ENCODE assay signal across 1 cellular context in the genomic region with DNA sequence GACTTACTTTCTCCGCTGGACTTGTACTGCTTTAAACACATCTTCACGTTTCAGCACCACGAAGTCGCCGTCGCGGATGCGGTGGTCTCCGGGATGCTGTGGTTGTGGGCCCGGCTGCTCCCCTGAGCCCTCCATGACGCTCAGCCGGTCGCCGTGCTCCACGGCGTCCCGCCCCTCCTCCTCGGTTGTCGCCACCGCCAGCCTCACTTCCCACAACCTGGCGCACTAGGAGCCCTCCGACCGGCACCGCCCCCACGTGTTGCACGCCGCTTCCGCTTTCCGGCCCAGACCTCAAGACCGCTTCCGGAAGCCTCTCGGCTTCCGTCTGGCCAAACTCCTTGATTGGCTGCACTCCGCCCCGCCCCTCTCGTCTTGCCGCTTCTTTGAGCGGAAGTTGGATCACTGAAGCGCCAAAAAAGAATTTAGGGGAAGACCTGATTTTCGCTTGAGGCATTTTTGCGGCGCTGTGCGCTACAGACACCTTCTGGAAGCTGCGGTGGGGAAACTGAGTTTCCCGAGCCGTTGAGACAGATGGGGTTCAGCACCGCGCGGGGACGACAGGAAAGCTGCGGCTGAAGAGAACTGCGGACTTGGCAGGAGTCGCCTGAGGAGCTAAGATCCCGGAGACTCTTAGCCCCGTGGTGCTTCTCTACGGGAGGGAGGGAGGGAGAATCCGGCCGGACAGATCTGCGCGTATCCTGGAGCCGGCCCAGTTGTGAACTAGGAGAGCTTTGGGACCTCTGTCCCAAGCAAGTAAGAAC.
A peak's percentile ranks its signal among the peaks of the same experiment; 100 is the strongest.
TF ChIP-seq lines count a peak whose summit lies in the region.

A gene (plus strand): TSS at position 382 of the 761 bp plus-strand sequence. CDS start 1,364 bp downstream, outside the sequence.
A gene with protein sequence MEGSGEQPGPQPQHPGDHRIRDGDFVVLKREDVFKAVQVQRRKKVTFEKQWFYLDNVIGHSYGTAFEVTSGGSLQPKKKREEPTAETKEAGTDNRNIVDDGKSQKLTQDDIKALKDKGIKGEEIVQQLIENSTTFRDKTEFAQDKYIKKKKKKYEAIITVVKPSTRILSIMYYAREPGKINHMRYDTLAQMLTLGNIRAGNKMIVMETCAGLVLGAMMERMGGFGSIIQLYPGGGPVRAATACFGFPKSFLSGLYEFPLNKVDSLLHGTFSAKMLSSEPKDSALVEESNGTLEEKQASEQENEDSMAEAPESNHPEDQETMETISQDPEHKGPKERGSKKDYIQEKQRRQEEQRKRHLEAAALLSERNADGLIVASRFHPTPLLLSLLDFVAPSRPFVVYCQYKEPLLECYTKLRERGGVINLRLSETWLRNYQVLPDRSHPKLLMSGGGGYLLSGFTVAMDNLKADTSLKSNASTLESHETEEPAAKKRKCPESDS (minus strand): TSS at position 263 of the 761 bp plus-strand sequence. CDS start 128 bp downstream, at position 135.

TF ChIP-seq in K562, 482 proteins besides CTCF, POLR2A, EP300 and RAD21 (continued from another document and continues in another):
- TF ChIP-seq, protein P1, sequence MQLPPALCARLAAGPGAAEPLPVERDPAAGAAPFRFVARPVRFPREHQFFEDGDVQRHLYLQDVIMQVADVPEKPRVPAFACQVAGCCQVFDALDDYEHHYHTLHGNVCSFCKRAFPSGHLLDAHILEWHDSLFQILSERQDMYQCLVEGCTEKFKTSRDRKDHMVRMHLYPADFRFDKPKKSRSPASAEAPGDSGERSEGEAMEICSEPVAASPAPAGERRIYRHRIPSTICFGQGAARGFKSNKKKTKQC (CRISPR knock-in tag; IDR thresholded peaks at IDR 0.05), result 0 out of 2 replicates have a peak, but pooled peaks have one; percentile 47
- TF ChIP-seq KDM4B (IDR thresholded peaks at IDR 0.05; ENCODE audit: borderline replicate concordance in 2 of 2, low read depth in 1 of 2) (peak in 1 of 2 experiments; percentile 68; a peak in 1 of 4 replicates), ZZZ3 (IDR thresholded peaks at IDR 0.05) (0 out of 2 replicates have a peak, but pooled peaks have one; percentile 51), HCFC1 (IDR thresholded peaks at IDR 0.05; ENCODE audit: low read depth, low read length) (peak; percentile 70), ILK (tag; IDR thresholded peaks at IDR 0.05; ENCODE audit: borderline replicate concordance, low read depth) (no peak), DNMT1 (IDR thresholded peaks at IDR 0.05) (no peak), SMC3 (conservative IDR thresholded peaks at IDR 0.05; ENCODE audit: insufficient read depth, low read depth, low read length) (no peak), TAF1 (IDR thresholded peaks at IDR 0.05; ENCODE audit: control insufficient read depth, extremely low read depth, insufficient read depth, low read length, severe bottlenecking) (peak; percentile 69), POLR2G (IDR thresholded peaks at IDR 0.05; ENCODE audit: low read depth, low read length) (peak; percentile 85), CC2D1A (IDR thresholded peaks at IDR 0.05) (no peak), GABPA (tag; conservative IDR thresholded peaks at IDR 0.05; ENCODE audit: low read depth) (peak; percentile 95), ETV6 (IDR thresholded peaks at IDR 0.05; ENCODE audit: borderline replicate concordance in 1 of 2, low read depth in 2 of 2, low read length in 1 of 2) (peak; percentile 53 to 76; a peak in 2 of 4 replicates), ETV6 (CRISPR knock-in tag; IDR thresholded peaks at IDR 0.05; ENCODE audit: borderline replicate concordance) (no peak), FOXA3 (CRISPR knock-in tag; conservative IDR thresholded peaks at IDR 0.05 in 1 of 2, IDR thresholded peaks at IDR 0.05 in 1 of 2) (0 out of 4 replicates have a peak, but pooled peaks of 1 of the 2 experiments have one; percentile 38), ZNF75A (CRISPR knock-in tag; IDR thresholded peaks at IDR 0.05) (no peak)
- TF ChIP-seq, protein P2, sequence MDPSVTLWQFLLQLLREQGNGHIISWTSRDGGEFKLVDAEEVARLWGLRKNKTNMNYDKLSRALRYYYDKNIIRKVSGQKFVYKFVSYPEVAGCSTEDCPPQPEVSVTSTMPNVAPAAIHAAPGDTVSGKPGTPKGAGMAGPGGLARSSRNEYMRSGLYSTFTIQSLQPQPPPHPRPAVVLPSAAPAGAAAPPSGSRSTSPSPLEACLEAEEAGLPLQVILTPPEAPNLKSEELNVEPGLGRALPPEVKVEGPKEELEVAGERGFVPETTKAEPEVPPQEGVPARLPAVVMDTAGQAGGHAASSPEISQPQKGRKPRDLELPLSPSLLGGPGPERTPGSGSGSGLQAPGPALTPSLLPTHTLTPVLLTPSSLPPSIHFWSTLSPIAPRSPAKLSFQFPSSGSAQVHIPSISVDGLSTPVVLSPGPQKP (CRISPR knock-in tag; IDR thresholded peaks at IDR 0.05), result no peak
- TF ChIP-seq, protein P3, sequence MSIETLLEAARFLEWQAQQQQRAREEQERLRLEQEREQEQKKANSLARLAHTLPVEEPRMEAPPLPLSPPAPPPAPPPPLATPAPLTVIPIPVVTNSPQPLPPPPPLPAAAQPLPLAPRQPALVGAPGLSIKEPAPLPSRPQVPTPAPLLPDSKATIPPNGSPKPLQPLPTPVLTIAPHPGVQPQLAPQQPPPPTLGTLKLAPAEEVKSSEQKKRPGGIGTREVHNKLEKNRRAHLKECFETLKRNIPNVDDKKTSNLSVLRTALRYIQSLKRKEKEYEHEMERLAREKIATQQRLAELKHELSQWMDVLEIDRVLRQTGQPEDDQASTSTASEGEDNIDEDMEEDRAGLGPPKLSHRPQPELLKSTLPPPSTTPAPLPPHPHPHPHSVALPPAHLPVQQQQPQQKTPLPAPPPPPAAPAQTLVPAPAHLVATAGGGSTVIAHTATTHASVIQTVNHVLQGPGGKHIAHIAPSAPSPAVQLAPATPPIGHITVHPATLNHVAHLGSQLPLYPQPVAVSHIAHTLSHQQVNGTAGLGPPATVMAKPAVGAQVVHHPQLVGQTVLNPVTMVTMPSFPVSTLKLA (conservative IDR thresholded peaks at IDR 0.05), result peak; percentile 99
- TF ChIP-seq, protein P4, sequence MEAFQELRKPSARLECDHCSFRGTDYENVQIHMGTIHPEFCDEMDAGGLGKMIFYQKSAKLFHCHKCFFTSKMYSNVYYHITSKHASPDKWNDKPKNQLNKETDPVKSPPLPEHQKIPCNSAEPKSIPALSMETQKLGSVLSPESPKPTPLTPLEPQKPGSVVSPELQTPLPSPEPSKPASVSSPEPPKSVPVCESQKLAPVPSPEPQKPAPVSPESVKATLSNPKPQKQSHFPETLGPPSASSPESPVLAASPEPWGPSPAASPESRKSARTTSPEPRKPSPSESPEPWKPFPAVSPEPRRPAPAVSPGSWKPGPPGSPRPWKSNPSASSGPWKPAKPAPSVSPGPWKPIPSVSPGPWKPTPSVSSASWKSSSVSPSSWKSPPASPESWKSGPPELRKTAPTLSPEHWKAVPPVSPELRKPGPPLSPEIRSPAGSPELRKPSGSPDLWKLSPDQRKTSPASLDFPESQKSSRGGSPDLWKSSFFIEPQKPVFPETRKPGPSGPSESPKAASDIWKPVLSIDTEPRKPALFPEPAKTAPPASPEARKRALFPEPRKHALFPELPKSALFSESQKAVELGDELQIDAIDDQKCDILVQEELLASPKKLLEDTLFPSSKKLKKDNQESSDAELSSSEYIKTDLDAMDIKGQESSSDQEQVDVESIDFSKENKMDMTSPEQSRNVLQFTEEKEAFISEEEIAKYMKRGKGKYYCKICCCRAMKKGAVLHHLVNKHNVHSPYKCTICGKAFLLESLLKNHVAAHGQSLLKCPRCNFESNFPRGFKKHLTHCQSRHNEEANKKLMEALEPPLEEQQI (IDR thresholded peaks at IDR 0.05), result no peak
- TF ChIP-seq, protein P5, sequence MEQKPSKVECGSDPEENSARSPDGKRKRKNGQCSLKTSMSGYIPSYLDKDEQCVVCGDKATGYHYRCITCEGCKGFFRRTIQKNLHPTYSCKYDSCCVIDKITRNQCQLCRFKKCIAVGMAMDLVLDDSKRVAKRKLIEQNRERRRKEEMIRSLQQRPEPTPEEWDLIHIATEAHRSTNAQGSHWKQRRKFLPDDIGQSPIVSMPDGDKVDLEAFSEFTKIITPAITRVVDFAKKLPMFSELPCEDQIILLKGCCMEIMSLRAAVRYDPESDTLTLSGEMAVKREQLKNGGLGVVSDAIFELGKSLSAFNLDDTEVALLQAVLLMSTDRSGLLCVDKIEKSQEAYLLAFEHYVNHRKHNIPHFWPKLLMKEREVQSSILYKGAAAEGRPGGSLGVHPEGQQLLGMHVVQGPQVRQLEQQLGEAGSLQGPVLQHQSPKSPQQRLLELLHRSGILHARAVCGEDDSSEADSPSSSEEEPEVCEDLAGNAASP (IDR thresholded peaks at IDR 0.05), result no peak
- TF ChIP-seq, protein P6, sequence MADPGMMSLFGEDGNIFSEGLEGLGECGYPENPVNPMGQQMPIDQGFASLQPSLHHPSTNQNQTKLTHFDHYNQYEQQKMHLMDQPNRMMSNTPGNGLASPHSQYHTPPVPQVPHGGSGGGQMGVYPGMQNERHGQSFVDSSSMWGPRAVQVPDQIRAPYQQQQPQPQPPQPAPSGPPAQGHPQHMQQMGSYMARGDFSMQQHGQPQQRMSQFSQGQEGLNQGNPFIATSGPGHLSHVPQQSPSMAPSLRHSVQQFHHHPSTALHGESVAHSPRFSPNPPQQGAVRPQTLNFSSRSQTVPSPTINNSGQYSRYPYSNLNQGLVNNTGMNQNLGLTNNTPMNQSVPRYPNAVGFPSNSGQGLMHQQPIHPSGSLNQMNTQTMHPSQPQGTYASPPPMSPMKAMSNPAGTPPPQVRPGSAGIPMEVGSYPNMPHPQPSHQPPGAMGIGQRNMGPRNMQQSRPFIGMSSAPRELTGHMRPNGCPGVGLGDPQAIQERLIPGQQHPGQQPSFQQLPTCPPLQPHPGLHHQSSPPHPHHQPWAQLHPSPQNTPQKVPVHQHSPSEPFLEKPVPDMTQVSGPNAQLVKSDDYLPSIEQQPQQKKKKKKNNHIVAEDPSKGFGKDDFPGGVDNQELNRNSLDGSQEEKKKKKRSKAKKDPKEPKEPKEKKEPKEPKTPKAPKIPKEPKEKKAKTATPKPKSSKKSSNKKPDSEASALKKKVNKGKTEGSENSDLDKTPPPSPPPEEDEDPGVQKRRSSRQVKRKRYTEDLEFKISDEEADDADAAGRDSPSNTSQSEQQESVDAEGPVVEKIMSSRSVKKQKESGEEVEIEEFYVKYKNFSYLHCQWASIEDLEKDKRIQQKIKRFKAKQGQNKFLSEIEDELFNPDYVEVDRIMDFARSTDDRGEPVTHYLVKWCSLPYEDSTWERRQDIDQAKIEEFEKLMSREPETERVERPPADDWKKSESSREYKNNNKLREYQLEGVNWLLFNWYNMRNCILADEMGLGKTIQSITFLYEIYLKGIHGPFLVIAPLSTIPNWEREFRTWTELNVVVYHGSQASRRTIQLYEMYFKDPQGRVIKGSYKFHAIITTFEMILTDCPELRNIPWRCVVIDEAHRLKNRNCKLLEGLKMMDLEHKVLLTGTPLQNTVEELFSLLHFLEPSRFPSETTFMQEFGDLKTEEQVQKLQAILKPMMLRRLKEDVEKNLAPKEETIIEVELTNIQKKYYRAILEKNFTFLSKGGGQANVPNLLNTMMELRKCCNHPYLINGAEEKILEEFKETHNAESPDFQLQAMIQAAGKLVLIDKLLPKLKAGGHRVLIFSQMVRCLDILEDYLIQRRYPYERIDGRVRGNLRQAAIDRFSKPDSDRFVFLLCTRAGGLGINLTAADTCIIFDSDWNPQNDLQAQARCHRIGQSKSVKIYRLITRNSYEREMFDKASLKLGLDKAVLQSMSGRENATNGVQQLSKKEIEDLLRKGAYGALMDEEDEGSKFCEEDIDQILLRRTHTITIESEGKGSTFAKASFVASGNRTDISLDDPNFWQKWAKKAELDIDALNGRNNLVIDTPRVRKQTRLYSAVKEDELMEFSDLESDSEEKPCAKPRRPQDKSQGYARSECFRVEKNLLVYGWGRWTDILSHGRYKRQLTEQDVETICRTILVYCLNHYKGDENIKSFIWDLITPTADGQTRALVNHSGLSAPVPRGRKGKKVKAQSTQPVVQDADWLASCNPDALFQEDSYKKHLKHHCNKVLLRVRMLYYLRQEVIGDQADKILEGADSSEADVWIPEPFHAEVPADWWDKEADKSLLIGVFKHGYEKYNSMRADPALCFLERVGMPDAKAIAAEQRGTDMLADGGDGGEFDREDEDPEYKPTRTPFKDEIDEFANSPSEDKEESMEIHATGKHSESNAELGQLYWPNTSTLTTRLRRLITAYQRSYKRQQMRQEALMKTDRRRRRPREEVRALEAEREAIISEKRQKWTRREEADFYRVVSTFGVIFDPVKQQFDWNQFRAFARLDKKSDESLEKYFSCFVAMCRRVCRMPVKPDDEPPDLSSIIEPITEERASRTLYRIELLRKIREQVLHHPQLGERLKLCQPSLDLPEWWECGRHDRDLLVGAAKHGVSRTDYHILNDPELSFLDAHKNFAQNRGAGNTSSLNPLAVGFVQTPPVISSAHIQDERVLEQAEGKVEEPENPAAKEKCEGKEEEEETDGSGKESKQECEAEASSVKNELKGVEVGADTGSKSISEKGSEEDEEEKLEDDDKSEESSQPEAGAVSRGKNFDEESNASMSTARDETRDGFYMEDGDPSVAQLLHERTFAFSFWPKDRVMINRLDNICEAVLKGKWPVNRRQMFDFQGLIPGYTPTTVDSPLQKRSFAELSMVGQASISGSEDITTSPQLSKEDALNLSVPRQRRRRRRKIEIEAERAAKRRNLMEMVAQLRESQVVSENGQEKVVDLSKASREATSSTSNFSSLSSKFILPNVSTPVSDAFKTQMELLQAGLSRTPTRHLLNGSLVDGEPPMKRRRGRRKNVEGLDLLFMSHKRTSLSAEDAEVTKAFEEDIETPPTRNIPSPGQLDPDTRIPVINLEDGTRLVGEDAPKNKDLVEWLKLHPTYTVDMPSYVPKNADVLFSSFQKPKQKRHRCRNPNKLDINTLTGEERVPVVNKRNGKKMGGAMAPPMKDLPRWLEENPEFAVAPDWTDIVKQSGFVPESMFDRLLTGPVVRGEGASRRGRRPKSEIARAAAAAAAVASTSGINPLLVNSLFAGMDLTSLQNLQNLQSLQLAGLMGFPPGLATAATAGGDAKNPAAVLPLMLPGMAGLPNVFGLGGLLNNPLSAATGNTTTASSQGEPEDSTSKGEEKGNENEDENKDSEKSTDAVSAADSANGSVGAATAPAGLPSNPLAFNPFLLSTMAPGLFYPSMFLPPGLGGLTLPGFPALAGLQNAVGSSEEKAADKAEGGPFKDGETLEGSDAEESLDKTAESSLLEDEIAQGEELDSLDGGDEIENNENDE (IDR thresholded peaks at IDR 0.05; ENCODE audit: low read depth, low read length), result no peak
